1 cellular context compared by ENCODE assay signal in genomic region chr14:106831322-106831720, GRCh38.
TF ChIP-seq lines count a peak whose summit lies in the region.

No MANE protein-coding gene starts in this region.

TF ChIP-seq in GM23338, 12 proteins besides CTCF, POLR2A, EP300 and RAD21 (continued from another document):
- TF ChIP-seq, protein P1, sequence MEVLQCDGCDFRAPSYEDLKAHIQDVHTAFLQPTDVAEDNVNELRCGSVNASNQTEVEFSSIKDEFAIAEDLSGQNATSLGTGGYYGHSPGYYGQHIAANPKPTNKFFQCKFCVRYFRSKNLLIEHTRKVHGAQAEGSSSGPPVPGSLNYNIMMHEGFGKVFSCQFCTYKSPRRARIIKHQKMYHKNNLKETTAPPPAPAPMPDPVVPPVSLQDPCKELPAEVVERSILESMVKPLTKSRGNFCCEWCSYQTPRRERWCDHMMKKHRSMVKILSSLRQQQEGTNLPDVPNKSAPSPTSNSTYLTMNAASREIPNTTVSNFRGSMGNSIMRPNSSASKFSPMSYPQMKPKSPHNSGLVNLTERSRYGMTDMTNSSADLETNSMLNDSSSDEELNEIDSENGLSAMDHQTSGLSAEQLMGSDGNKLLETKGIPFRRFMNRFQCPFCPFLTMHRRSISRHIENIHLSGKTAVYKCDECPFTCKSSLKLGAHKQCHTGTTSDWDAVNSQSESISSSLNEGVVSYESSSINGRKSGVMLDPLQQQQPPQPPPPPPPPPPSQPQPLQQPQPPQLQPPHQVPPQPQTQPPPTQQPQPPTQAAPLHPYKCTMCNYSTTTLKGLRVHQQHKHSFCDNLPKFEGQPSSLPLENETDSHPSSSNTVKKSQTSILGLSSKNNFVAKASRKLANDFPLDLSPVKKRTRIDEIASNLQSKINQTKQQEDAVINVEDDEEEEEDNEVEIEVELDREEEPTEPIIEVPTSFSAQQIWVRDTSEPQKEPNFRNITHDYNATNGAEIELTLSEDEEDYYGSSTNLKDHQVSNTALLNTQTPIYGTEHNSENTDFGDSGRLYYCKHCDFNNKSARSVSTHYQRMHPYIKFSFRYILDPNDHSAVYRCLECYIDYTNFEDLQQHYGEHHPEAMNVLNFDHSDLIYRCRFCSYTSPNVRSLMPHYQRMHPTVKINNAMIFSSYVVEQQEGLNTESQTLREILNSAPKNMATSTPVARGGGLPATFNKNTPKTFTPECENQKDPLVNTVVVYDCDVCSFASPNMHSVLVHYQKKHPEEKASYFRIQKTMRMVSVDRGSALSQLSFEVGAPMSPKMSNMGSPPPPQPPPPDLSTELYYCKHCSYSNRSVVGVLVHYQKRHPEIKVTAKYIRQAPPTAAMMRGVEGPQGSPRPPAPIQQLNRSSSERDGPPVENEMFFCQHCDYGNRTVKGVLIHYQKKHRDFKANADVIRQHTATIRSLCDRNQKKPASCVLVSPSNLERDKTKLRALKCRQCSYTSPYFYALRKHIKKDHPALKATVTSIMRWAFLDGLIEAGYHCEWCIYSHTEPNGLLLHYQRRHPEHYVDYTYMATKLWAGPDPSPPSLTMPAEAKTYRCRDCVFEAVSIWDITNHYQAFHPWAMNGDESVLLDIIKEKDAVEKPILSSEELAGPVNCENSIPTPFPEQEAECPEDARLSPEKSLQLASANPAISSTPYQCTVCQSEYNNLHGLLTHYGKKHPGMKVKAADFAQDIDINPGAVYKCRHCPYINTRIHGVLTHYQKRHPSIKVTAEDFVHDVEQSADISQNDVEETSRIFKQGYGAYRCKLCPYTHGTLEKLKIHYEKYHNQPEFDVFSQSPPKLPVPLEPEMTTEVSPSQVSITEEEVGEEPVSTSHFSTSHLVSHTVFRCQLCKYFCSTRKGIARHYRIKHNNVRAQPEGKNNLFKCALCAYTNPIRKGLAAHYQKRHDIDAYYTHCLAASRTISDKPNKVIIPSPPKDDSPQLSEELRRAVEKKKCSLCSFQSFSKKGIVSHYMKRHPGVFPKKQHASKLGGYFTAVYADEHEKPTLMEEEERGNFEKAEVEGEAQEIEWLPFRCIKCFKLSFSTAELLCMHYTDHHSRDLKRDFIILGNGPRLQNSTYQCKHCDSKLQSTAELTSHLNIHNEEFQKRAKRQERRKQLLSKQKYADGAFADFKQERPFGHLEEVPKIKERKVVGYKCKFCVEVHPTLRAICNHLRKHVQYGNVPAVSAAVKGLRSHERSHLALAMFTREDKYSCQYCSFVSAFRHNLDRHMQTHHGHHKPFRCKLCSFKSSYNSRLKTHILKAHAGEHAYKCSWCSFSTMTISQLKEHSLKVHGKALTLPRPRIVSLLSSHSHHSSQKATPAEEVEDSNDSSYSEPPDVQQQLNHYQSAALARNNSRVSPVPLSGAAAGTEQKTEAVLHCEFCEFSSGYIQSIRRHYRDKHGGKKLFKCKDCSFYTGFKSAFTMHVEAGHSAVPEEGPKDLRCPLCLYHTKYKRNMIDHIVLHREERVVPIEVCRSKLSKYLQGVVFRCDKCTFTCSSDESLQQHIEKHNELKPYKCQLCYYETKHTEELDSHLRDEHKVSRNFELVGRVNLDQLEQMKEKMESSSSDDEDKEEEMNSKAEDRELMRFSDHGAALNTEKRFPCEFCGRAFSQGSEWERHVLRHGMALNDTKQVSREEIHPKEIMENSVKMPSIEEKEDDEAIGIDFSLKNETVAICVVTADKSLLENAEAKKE (CRISPR knock-in tag; IDR thresholded peaks at IDR 0.05) = no peak
